8 cellular contexts compared by ENCODE assay signal in genomic region chr1:119675349-119676343, GRCh38. TPM values are rescaled to one million over a fixed set of nuclear protein-coding genes. Genes with fewer than 3 reads are reported as not detected.
DNase-seq lines count a peak whose midpoint lies in the region; ATAC-seq and TF ChIP-seq lines count a peak whose summit lies in the region.

No MANE protein-coding gene starts in this region.

- no peaks in the 10 kb centered on the region for H3K9me3 Mint-ChIP-seq in activated T-helper 1 cell treated with anti-CD3 and anti-CD28 coated beads, Interleukin-12 subunit alpha, Interleukin-12 subunit beta, Interleukin-2, Interleukin-4 antibody, amounts not matched to agents 30 ng/mL and 10 ng/mL and 1 ng/mL, durations not matched to agents 14 hours and 24 hours and 36 hours
- no peaks in the 10 kb centered on the region for H3K9me3 Mint-ChIP-seq in neural crest cell

- H3K27ac Mint-ChIP-seq in activated T-helper 1 cell treated with anti-CD3 and anti-CD28 coated beads, Interleukin-12 subunit alpha, Interleukin-12 subunit beta, Interleukin-2, Interleukin-4 antibody, amounts not matched to agents 30 ng/mL and 10 ng/mL and 1 ng/mL, durations not matched to agents 14 hours and 24 hours and 36 hours, result no peak overlapping the region
- peak overlapping the region; percentile 87 for H3K27ac Mint-ChIP-seq in neural crest cell (ENCODE audit: unreplicated experiment)

- H3K4me3 ChIP-seq in Karpas-422 (ENCODE audit: low read length) (no peak overlapping the region), Peyer's patch (peak overlapping the region in 2 of 4 donors; percentile 34 to 38), fibroblast of pulmonary artery (replicated peaks; ENCODE audit: low read depth, low read length) (peak overlapping the region; percentile 49), stomach (peak overlapping the region; percentile 37 to 46 (median 42))

- peak; percentile 82 for ATAC-seq in GM18907 (IDR thresholded peaks at IDR 0.05; ENCODE audit: unreplicated experiment)

- H2AFZ ChIP-seq in Karpas-422 (ENCODE audit: low read length), result no peak overlapping the region

- TF ChIP-seq CTCF in Peyer's patch (IDR thresholded peaks at IDR 0.05) (peak; percentile 51 to 87 (median 80)), fibroblast of pulmonary artery (IDR thresholded peaks at IDR 0.05; ENCODE audit: low read length, missing control alignments) (peak; percentile 85), neural crest cell (conservative IDR thresholded peaks at IDR 0.05) (peak; percentile 94), stomach (IDR thresholded peaks at IDR 0.05) (peak in 5 of 7 experiments; percentile 69 to 87 (median 83))

- H3K27me3 Mint-ChIP-seq in activated T-helper 1 cell treated with anti-CD3 and anti-CD28 coated beads, Interleukin-12 subunit alpha, Interleukin-12 subunit beta, Interleukin-2, Interleukin-4 antibody, amounts not matched to agents 30 ng/mL and 10 ng/mL and 1 ng/mL, durations not matched to agents 14 hours and 24 hours and 36 hours (ENCODE audit: insufficient read depth), result peaks cover 20% of the 10 kb centered on the region
- H3K27me3 Mint-ChIP-seq in neural crest cell (ENCODE audit: low read depth), result no peaks in the 10 kb centered on the region

- H3K4me3 Mint-ChIP-seq in activated T-helper 1 cell treated with anti-CD3 and anti-CD28 coated beads, Interleukin-12 subunit alpha, Interleukin-12 subunit beta, Interleukin-2, Interleukin-4 antibody, amounts not matched to agents 30 ng/mL and 10 ng/mL and 1 ng/mL, durations not matched to agents 14 hours and 24 hours and 36 hours, result no peak overlapping the region
- peak overlapping the region; percentile 85 for H3K4me3 Mint-ChIP-seq in neural crest cell

- no peak for TF ChIP-seq POLR2A in Peyer's patch (IDR thresholded peaks at IDR 0.05)
- no peak for TF ChIP-seq POLR2A in stomach (IDR thresholded peaks at IDR 0.05)

- DNase-seq in AG08396 (ENCODE audit: low spot score) (peak; percentile 82), Karpas-422 (peak; percentile 88), Peyer's patch (peak in 2 of 3 donors; percentile 69 to 90), fibroblast of pulmonary artery (ENCODE audit: low read depth) (peak; percentile 93), neural crest cell (ENCODE audit: low read depth, low spot score) (peak; percentile 87), stomach (peak; percentile 86)
- DNase-seq in activated T-helper 1 cell treated with anti-CD3 and anti-CD28 coated beads, Interleukin-12 subunit alpha, Interleukin-12 subunit beta, Interleukin-2, Interleukin-4 antibody, amounts not matched to agents 30 ng/mL and 10 ng/mL and 1 ng/mL, durations not matched to agents 14 hours and 24 hours and 36 hours (ENCODE audit: low spot score), result peak; percentile 39

- H3K36me3 ChIP-seq in Karpas-422 (ENCODE audit: insufficient read depth, low read length), result no peaks in the 10 kb centered on the region
- H3K36me3 ChIP-seq in Peyer's patch, result no peaks in the 10 kb centered on the region
- H3K36me3 ChIP-seq in stomach, result no peaks in the 10 kb centered on the region

- H3K4me1 Mint-ChIP-seq in activated T-helper 1 cell treated with anti-CD3 and anti-CD28 coated beads, Interleukin-12 subunit alpha, Interleukin-12 subunit beta, Interleukin-2, Interleukin-4 antibody, amounts not matched to agents 30 ng/mL and 10 ng/mL and 1 ng/mL, durations not matched to agents 14 hours and 24 hours and 36 hours (ENCODE audit: low read depth), result no peaks in the 10 kb centered on the region
- H3K4me1 Mint-ChIP-seq in neural crest cell, result peaks cover 29% of the 10 kb centered on the region

- H3K9me3 ChIP-seq in Karpas-422 (ENCODE audit: low read length), result no peaks in the 10 kb centered on the region
- H3K9me3 ChIP-seq in Peyer's patch, result no peaks in the 10 kb centered on the region
- no peaks in the 10 kb centered on the region for H3K9me3 ChIP-seq in stomach

- H3K27me3 ChIP-seq in Karpas-422 (ENCODE audit: low read length) (no peaks in the 10 kb centered on the region), Peyer's patch (no peaks in the 10 kb centered on the region), stomach (no peaks in the 10 kb centered on the region)

- 8 to 19% (median 12%) methylated on average over 16 of the region's 16 CpGs for WGBS in stomach, 5 donors

- H3K36me3 Mint-ChIP-seq in activated T-helper 1 cell treated with anti-CD3 and anti-CD28 coated beads, Interleukin-12 subunit alpha, Interleukin-12 subunit beta, Interleukin-2, Interleukin-4 antibody, amounts not matched to agents 30 ng/mL and 10 ng/mL and 1 ng/mL, durations not matched to agents 14 hours and 24 hours and 36 hours (ENCODE audit: low read depth), result no peaks in the 10 kb centered on the region
- no peaks in the 10 kb centered on the region for H3K36me3 Mint-ChIP-seq in neural crest cell (ENCODE audit: low read depth)

- no peak overlapping the region for H3K9ac ChIP-seq in Karpas-422 (ENCODE audit: low read length)

- H3K27ac ChIP-seq in Karpas-422 (ENCODE audit: low read length) (no peak overlapping the region), Peyer's patch (no peak overlapping the region), stomach (peak overlapping the region; percentile 22 to 71 (median 61))

- TF ChIP-seq EP300 in stomach (IDR thresholded peaks at IDR 0.05), result no peak

- H3K4me1 ChIP-seq in Karpas-422 (ENCODE audit: low read length) (peaks cover 20% of the 10 kb centered on the region), Peyer's patch (peaks cover 0 to 3% (median 0%) of the 10 kb centered on the region in 4 donors), stomach (peaks cover 5 to 19% (median 14%) of the 10 kb centered on the region in 4 donors)

- intact Hi-C loops in activated T-helper 1 cell treated with anti-CD3 and anti-CD28 coated beads, Interleukin-12 subunit alpha, Interleukin-12 subunit beta, Interleukin-2, Interleukin-4 antibody, amounts not matched to agents 30 ng/mL and 10 ng/mL and 1 ng/mL, durations not matched to agents 14 hours and 24 hours and 36 hours (cut with micrococcal nuclease), result loop anchor here (1.0 to 10.0 kb wide), 3 partner anchors 27 to 391 kb away; partner anchors contain the start of gene ZNF697
- intact Hi-C loops in stomach (cut with DNase I; ENCODE audit: low total_unique reads), result no loop called here

- H4K20me1 ChIP-seq in Karpas-422 (ENCODE audit: insufficient read depth, low read depth, low read length), result no peaks in the 10 kb centered on the region

- H3K9me2 ChIP-seq in Karpas-422 (replicated peaks; ENCODE audit: insufficient read depth, low read length), result no peaks in the 10 kb centered on the region

- no peaks in the 10 kb centered on the region for H3K79me2 ChIP-seq in Karpas-422 (ENCODE audit: low read length)

- no peak overlapping the region for H3K4me2 ChIP-seq in Karpas-422 (ENCODE audit: low read depth, low read length, poor library complexity, severe bottlenecking)

RNA-seq across cellular contexts. Expression of gene ZNF697, which starts 27.6 kb away (rescaled TPM):
- total RNA-seq in Karpas-422 (2014; rRNA removed; shearing (Covaris generic); ENCODE audit: low replicate concordance), result not detected in 2 replicates
- total RNA-seq in Peyer's patch (1 to 10 TPM; 4.4 to 6.3 (median 5.0) TPM), neural crest cell (18.6 and 19.5 TPM in 2 replicates), stomach (10 to 100 TPM in 2 of 5 donors, 1 to 10 TPM in 3; 1.2 to 11.9 (median 9.5) TPM)
- 2.9 and 3.0 TPM in 2 replicates for total RNA-seq in activated T-helper 1 cell treated with anti-CD3 and anti-CD28 coated beads, Interleukin-12 subunit alpha, Interleukin-12 subunit beta, Interleukin-2, Interleukin-4 antibody, amounts not matched to agents 30 ng/mL and 10 ng/mL and 1 ng/mL, durations not matched to agents 14 hours and 24 hours and 36 hours
- polyA plus RNA-seq in stomach, result 1 to 10 TPM in 2 of 3 donors, under 1 TPM in 1; 0.78 to 2.1 (median 2.0) TPM

RNA-seq across cellular contexts. Expression of gene PHGDH, which starts 36.1 kb away (rescaled TPM):
- 16.3 and 20.5 TPM in 2 replicates for total RNA-seq in Karpas-422 (2014; rRNA removed; shearing (Covaris generic); ENCODE audit: low replicate concordance)
- 10 to 100 TPM in 1 of 4 donors, 1 to 10 TPM in 3; 2.8 to 19.0 (median 4.3) TPM for total RNA-seq in Peyer's patch
- 46.7 and 49.3 TPM in 2 replicates for total RNA-seq in activated T-helper 1 cell treated with anti-CD3 and anti-CD28 coated beads, Interleukin-12 subunit alpha, Interleukin-12 subunit beta, Interleukin-2, Interleukin-4 antibody, amounts not matched to agents 30 ng/mL and 10 ng/mL and 1 ng/mL, durations not matched to agents 14 hours and 24 hours and 36 hours
- total RNA-seq in neural crest cell, result 330 and 365 TPM in 2 replicates
- total RNA-seq in stomach, result 10 to 100 TPM in 4 of 5 donors, 1 to 10 TPM in 1; 2.3 to 33.0 (median 21.3) TPM
- polyA plus RNA-seq in stomach, result 10 to 100 TPM; 27.8 to 45.8 (median 29.5) TPM

Comparison
In these comparisons a context has a peak if more than half of its experiments do, and no peak if none do; other contexts are left out.
1. DNase-seq: peak in every context shown above with its lines; median percentile 93 in fibroblast of pulmonary artery; 88 in Karpas-422; 87 in neural crest cell; 86 in stomach; 82 in AG08396; 80 in Peyer's patch; 39 in activated T-helper 1 cell treated with anti-CD3 and anti-CD28 coated beads, Interleukin-12 subunit alpha, Interleukin-12 subunit beta, Interleukin-2, Interleukin-4 antibody, amounts not matched to agents 30 ng/mL and 10 ng/mL and 1 ng/mL, durations not matched to agents 14 hours and 24 hours and 36 hours.
2. H3K27ac ChIP-seq: peak in stomach (5 of 5); none in Karpas-422 (single experiment) and Peyer's patch (0 of 4).
3. Peak in every context shown above with its lines, with median percentiles within 50 percentile points of each other: CTCF ChIP-seq.